In the genomic region with DNA sequence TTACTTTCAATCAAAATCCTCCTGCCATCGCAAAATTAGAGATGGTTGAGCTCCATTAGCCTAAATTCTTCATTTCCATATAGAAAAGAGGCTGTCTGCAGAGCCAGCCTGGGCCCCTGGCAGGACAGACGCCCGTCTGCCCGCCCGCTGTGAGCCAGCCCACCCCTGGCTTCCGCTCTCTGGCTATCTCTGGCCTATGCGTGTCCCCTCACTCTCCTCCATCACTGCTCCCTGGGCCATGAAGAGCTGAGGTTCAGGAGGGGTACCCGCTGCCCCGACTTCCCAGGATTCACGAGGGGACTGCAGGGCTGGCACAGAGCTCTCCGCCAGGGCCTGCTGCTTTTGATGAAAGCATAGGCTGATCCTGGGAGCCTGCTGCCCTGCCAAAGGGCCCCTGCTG, we compare ENCODE assay signal across 20 cellular contexts.
DNase-seq lines count a peak whose midpoint lies in the region; ATAC-seq and TF ChIP-seq lines count a peak whose summit lies in the region.
"Had no signal": no experiment of that assay in that cellular context is flagged by ENCODE, and none has a peak within 500 bp of the region (broad histone marks: within the 10 kb centered on the region; RNA-seq: fewer than 3 reads in every experiment).

No MANE protein-coding gene starts in this region.

- H3K79me1 ChIP-seq in mesenchymal stem cell (replicated peaks; ENCODE audit: low read length, poor library complexity, severe bottlenecking) = no peaks in the 10 kb centered on the region

- H3K18ac ChIP-seq in mesenchymal stem cell (ENCODE audit: low read depth in 1 of 2, low read length in 2 of 2) = no peak overlapping the region

- H3K27ac ChIP-seq in C4-2B (peak overlapping the region; percentile 99), RWPE1 (peak overlapping the region; percentile 67), mesenchymal stem cell (ENCODE audit: low read length, poor library complexity, severe bottlenecking) (no peak overlapping the region)
- H3K27ac ChIP-seq: ascending aorta, right lobe of liver, vagina had no signal

- POLR2A ChIA-PET in RWPE1 (lab: Yijun Ruan, JAX; ENCODE audit: low non-redundant PET) = no interaction called here

- peaks cover 0 to 70% of the 10 kb centered on the region in 2 experiments for H3K27me3 ChIP-seq in mesenchymal stem cell (ENCODE audit: control insufficient read depth in 1 of 2, insufficient read depth in 1 of 2, low read length in 2 of 2)
- H3K27me3 ChIP-seq: ascending aorta, right lobe of liver, vagina had no signal

- no peak overlapping the region for H2AFZ ChIP-seq in mesenchymal stem cell (ENCODE audit: low read depth, low read length)

- peak overlapping the region; percentile 9 for H3K27ac Mint-ChIP-seq in stimulated activated naive B cell treated with anti-CD40 and anti-IgM and Interleukin-4, amounts not matched to agents 10 μg/mL and 1 μg/mL and 100 μg/mL, for 72 hours
- H3K27ac Mint-ChIP-seq: activated CD4-positive, alpha-beta T cell treated with anti-CD3 and anti-CD28 coated beads, Interleukin-2, amount 10 ng/mL, durations not matched to agents 24 days and 14 days; activated naive CD4-positive, alpha-beta T cell treated with anti-CD3 and anti-CD28 coated beads, Interleukin-2, amount 50 U/mL, for 24 hours; activated T-helper 1 cell treated with anti-CD3 and anti-CD28 coated beads, Interleukin-12 subunit alpha, Interleukin-12 subunit beta, Interleukin-2, Interleukin-4 antibody, amounts not matched to agents 30 ng/mL and 10 ng/mL and 1 ng/mL, durations not matched to agents 14 hours and 24 hours and 36 hours had no signal

- no peak overlapping the region for H3K4me2 ChIP-seq in mesenchymal stem cell (ENCODE audit: low read length, poor library complexity, severe bottlenecking)

- CTCF ChIA-PET in RWPE1 (lab: Yijun Ruan, JAX) = no interaction called here

- H3K4me1 Mint-ChIP-seq in stimulated activated naive B cell treated with anti-CD40 and anti-IgM and Interleukin-4, amounts not matched to agents 10 μg/mL and 1 μg/mL and 100 μg/mL, for 72 hours = peaks cover 27 to 62% of the 10 kb centered on the region in 2 donors
- H3K4me1 Mint-ChIP-seq: activated CD4-positive, alpha-beta T cell treated with anti-CD3 and anti-CD28 coated beads, Interleukin-2, amount 10 ng/mL, durations not matched to agents 24 days and 14 days; activated naive CD4-positive, alpha-beta T cell treated with anti-CD3 and anti-CD28 coated beads, Interleukin-2, amount 50 U/mL, for 24 hours had no signal

- no peak overlapping the region for H2BK5ac ChIP-seq in mesenchymal stem cell (ENCODE audit: low read depth, low read length, poor library complexity, severe bottlenecking)

- H2BK15ac ChIP-seq in mesenchymal stem cell (ENCODE audit: low read depth, poor library complexity, severe bottlenecking) = peak overlapping the region; percentile 29

- no peak overlapping the region for H3K4me3 ChIP-seq in mesenchymal stem cell (ENCODE audit: insufficient read depth in 1 of 2, low read depth in 1 of 2, low read length in 2 of 2)
- H3K4me3 ChIP-seq: ascending aorta, mucosa of descending colon, right lobe of liver, vagina had no signal

- H3K14ac ChIP-seq in mesenchymal stem cell (ENCODE audit: low read length in 2 of 2) = peak overlapping the region in 1 of 2 experiments; percentile 13

- H3K9me3 ChIP-seq in mesenchymal stem cell (ENCODE audit: control insufficient read depth, low read length) = no peaks in the 10 kb centered on the region
- H3K9me3 ChIP-seq: ascending aorta, mucosa of descending colon, right lobe of liver, vagina had no signal

- DNase-seq in RWPE1 (ENCODE audit: low spot score) = no peak
- DNase-seq in mesenchymal stem cell = no peak
- no peak for DNase-seq in stimulated activated naive B cell treated with anti-CD40 and anti-IgM and Interleukin-4, amounts not matched to agents 10 μg/mL and 1 μg/mL and 100 μg/mL, for 72 hours
- no peak for DNase-seq in stimulated activated naive CD4-positive, alpha-beta T cell treated with Interleukin-2 at 50 U/mL for 16 hours (lab: John Stamatoyannopoulos, UW)
- DNase-seq in hippocampal formation (lab: John Stamatoyannopoulos, UW) = no peak
- DNase-seq in activated CD4-positive, alpha-beta T cell treated with anti-CD3 and anti-CD28 coated beads, Interleukin-2, amount 50 U/mL, for 4 hours = no peak
- DNase-seq: activated CD4-positive, alpha-beta T cell treated with anti-CD3 and anti-CD28 coated beads, Interleukin-2, amount 10 ng/mL, durations not matched to agents 24 days and 14 days; immature natural killer cell; NCI-H1048; NCI-H226; NCI-H748 treated with DMSO at 0.1 percent for 48 hours; right lobe of liver; stimulated activated CD8-positive, alpha-beta memory T cell treated with anti-CD3 and anti-CD28 coated beads, Interleukin-4, amount 100 ng/mL, for 48 hours; T-helper 1 cell had no signal

- ATAC-seq in stimulated activated naive B cell treated with anti-CD40 and anti-IgM and Interleukin-4, amounts not matched to agents 10 μg/mL and 1 μg/mL and 100 μg/mL, for 72 hours (replicated peaks) = no peak

- no peak overlapping the region for H2AK5ac ChIP-seq in mesenchymal stem cell (ENCODE audit: low read length, severe bottlenecking)

- H3K4me1 ChIP-seq in mesenchymal stem cell (ENCODE audit: control insufficient read depth, insufficient read depth, low read depth, low read length) = peaks cover 38% of the 10 kb centered on the region

- 95% methylated on average over 11 of the region's 11 CpGs for WGBS in mesenchymal stem cell

- no peak overlapping the region for H3K4ac ChIP-seq in mesenchymal stem cell (ENCODE audit: low read depth in 1 of 2, low read length in 2 of 2)

- H3K23ac ChIP-seq in mesenchymal stem cell (ENCODE audit: low read length in 2 of 2) = no peak overlapping the region

- TF ChIP-seq CTCF in C4-2B (conservative IDR thresholded peaks at IDR 0.05) (no peak), RWPE1 (conservative IDR thresholded peaks at IDR 0.05; ENCODE audit: low read depth) (no peak)

- H3K9ac ChIP-seq in mesenchymal stem cell (ENCODE audit: low read length) = no peak overlapping the region

- H3K4me3 Mint-ChIP-seq in stimulated activated naive B cell treated with anti-CD40 and anti-IgM and Interleukin-4, amounts not matched to agents 10 μg/mL and 1 μg/mL and 100 μg/mL, for 72 hours = no peak overlapping the region
- H3K4me3 Mint-ChIP-seq: activated CD4-positive, alpha-beta T cell treated with anti-CD3 and anti-CD28 coated beads, Interleukin-2, amount 10 ng/mL, durations not matched to agents 24 days and 14 days; activated naive CD4-positive, alpha-beta T cell treated with anti-CD3 and anti-CD28 coated beads, Interleukin-2, amount 50 U/mL, for 24 hours; activated T-helper 1 cell treated with anti-CD3 and anti-CD28 coated beads, Interleukin-12 subunit alpha, Interleukin-12 subunit beta, Interleukin-2, Interleukin-4 antibody, amounts not matched to agents 30 ng/mL and 10 ng/mL and 1 ng/mL, durations not matched to agents 14 hours and 24 hours and 36 hours; immature natural killer cell had no signal

- H4K8ac ChIP-seq in mesenchymal stem cell (ENCODE audit: low read length) = no peak overlapping the region

- peaks cover 4 to 7% of the 10 kb centered on the region in 2 donors for H3K36me3 Mint-ChIP-seq in stimulated activated naive B cell treated with anti-CD40 and anti-IgM and Interleukin-4, amounts not matched to agents 10 μg/mL and 1 μg/mL and 100 μg/mL, for 72 hours
- H3K36me3 Mint-ChIP-seq: activated naive CD4-positive, alpha-beta T cell treated with anti-CD3 and anti-CD28 coated beads, Interleukin-2, amount 50 U/mL, for 24 hours; immature natural killer cell had no signal

- no peaks in the 10 kb centered on the region for H3K27me3 Mint-ChIP-seq in stimulated activated naive B cell treated with anti-CD40 and anti-IgM and Interleukin-4, amounts not matched to agents 10 μg/mL and 1 μg/mL and 100 μg/mL, for 72 hours
- H3K27me3 Mint-ChIP-seq: activated CD4-positive, alpha-beta T cell treated with anti-CD3 and anti-CD28 coated beads, Interleukin-2, amount 10 ng/mL, durations not matched to agents 24 days and 14 days; activated naive CD4-positive, alpha-beta T cell treated with anti-CD3 and anti-CD28 coated beads, Interleukin-2, amount 50 U/mL, for 24 hours had no signal

- H3K36me3 ChIP-seq in mesenchymal stem cell (ENCODE audit: control insufficient read depth in 1 of 2, insufficient read depth in 2 of 2, low read depth in 1 of 2, low read length in 2 of 2) = no peaks in the 10 kb centered on the region
- H3K36me3 ChIP-seq: ascending aorta, right lobe of liver, vagina had no signal

- peak overlapping the region in 1 of 2 experiments; percentile 51 for H2BK12ac ChIP-seq in mesenchymal stem cell (ENCODE audit: low read length in 2 of 2)

- no peaks in the 10 kb centered on the region for H3K9me3 Mint-ChIP-seq in stimulated activated naive B cell treated with anti-CD40 and anti-IgM and Interleukin-4, amounts not matched to agents 10 μg/mL and 1 μg/mL and 100 μg/mL, for 72 hours
- H3K9me3 Mint-ChIP-seq: activated CD4-positive, alpha-beta T cell treated with anti-CD3 and anti-CD28 coated beads, Interleukin-2, amount 10 ng/mL, durations not matched to agents 24 days and 14 days; activated naive CD4-positive, alpha-beta T cell treated with anti-CD3 and anti-CD28 coated beads, Interleukin-2, amount 50 U/mL, for 24 hours; activated T-helper 1 cell treated with anti-CD3 and anti-CD28 coated beads, Interleukin-12 subunit alpha, Interleukin-12 subunit beta, Interleukin-2, Interleukin-4 antibody, amounts not matched to agents 30 ng/mL and 10 ng/mL and 1 ng/mL, durations not matched to agents 14 hours and 24 hours and 36 hours had no signal

- peak overlapping the region; percentile 6 for H4K91ac ChIP-seq in mesenchymal stem cell (ENCODE audit: low read length)

- no peak overlapping the region for H2BK120ac ChIP-seq in mesenchymal stem cell (ENCODE audit: low read depth, low read length)
